Comparison of ENCODE assay signal across 9 cellular contexts in the genomic region with DNA sequence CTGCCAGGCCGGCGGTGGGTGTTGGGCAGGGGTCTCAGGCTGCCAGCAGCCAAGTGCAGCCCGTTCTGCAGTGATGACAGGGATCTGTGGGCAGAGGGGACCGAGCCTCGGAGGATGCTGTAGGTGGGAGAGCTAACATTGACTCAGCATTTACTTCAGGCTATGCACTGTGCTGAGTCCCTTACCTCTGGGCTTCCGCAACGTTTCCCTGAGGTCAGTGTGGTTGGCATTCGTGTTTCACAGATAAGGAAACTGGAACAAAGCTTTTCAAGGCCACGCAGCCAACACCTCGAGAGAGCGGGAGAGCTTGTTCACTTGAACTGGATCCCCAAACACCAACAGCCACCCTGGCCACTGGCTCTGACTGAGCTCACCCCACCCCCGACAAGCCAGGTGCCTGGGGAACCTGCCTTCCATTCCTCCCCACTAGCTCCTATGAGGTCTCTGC. TPM values are rescaled to one million over a fixed set of nuclear protein-coding genes. Genes with fewer than 3 reads are reported as not detected.
A peak's percentile ranks its signal among the peaks of the same experiment; 100 is the strongest.
DNase-seq lines count a peak whose midpoint lies in the region; ATAC-seq, FAIRE-seq and TF ChIP-seq lines count a peak whose summit lies in the region.
"Had no signal": no experiment of that assay in that cellular context is flagged by ENCODE, and none has a peak within 500 bp of the region (broad histone marks: within the 10 kb centered on the region; RNA-seq: fewer than 3 reads in every experiment).

No MANE protein-coding gene starts in this region.

- H3K27me3 ChIP-seq in heart right ventricle: peaks cover 0 to 23% (median 0%) of the 10 kb centered on the region in 7 donors
- H3K27me3 ChIP-seq in small intestine (ENCODE audit: control insufficient read depth in 2 of 2, insufficient read depth in 2 of 2, low read length in 2 of 2): no peaks in the 10 kb centered on the region

- H3K36me3 ChIP-seq in heart right ventricle: no peaks in the 10 kb centered on the region
- H3K36me3 ChIP-seq in small intestine (ENCODE audit: control insufficient read depth in 2 of 2, insufficient read depth in 2 of 2, low read length in 2 of 2): no peaks in the 10 kb centered on the region

- H3K9me3 ChIP-seq in heart right ventricle (no peaks in the 10 kb centered on the region), small intestine (ENCODE audit: control insufficient read depth, low read depth) (no peaks in the 10 kb centered on the region)

- 8 to 11% methylated on average over 12 of the region's 12 CpGs for WGBS in heart right ventricle, 2 donors
- WGBS in small intestine, 3 donors: 9 to 15% (median 13%) methylated on average over 12 of the region's 12 CpGs

- H3K4me3 Mint-ChIP-seq in activated T-cell treated with anti-CD3 and anti-CD28 coated beads, Interleukin-2, amount 50 U/mL, for 24 hours: peak overlapping the region; percentile 75

- H3K4me1 ChIP-seq in heart right ventricle (peaks cover 6 to 23% (median 17%) of the 10 kb centered on the region in 9 donors), small intestine (ENCODE audit: control insufficient read depth in 2 of 2, insufficient read depth in 1 of 2, low read depth in 1 of 2, low read length in 1 of 2) (no peaks in the 10 kb centered on the region)

- ATAC-seq in HG03520 (IDR thresholded peaks at IDR 0.05; ENCODE audit: unreplicated experiment) (peak; percentile 21), heart right ventricle (peak; percentile 18 to 73 (median 41))

- DNase-seq in NCI-H1417 (lab: John Stamatoyannopoulos, UW) (peak in 2 of 3 experiments; percentile 29 to 75), NCI-H1417 treated with DMSO at 0.1 percent for 48 hours (lab: John Stamatoyannopoulos, UW) (no peak), heart right ventricle (no peak), small intestine (no peak), Ammon's horn (ENCODE audit: low spot score) (no peak), D721Med (ENCODE audit: insufficient read length, low spot score) (no peak)
- DNase-seq in activated T-cell treated with anti-CD3 and anti-CD28 coated beads, Interleukin-2, amount 50 U/mL, for 24 hours: no peak

- peak overlapping the region in 7 of 10 donors; percentile 36 to 77 (median 63) for H3K27ac ChIP-seq in heart right ventricle
- H3K27ac ChIP-seq in small intestine (ENCODE audit: low read depth in 1 of 2, low read length in 1 of 2): peak overlapping the region; percentile 8 to 29

- H3K27me3 Mint-ChIP-seq in activated T-cell treated with anti-CD3 and anti-CD28 coated beads, Interleukin-2, amount 50 U/mL, for 24 hours: no peaks in the 10 kb centered on the region

- TF ChIP-seq CTCF in heart right ventricle (IDR thresholded peaks at IDR 0.05): no peak
- no peak for TF ChIP-seq CTCF in D721Med (IDR thresholded peaks at IDR 0.05; ENCODE audit: insufficient read depth, missing control alignments)

- H3K4me1 Mint-ChIP-seq in activated T-cell treated with anti-CD3 and anti-CD28 coated beads, Interleukin-2, amount 50 U/mL, for 24 hours (ENCODE audit: low read depth): peaks cover 18% of the 10 kb centered on the region

- peak overlapping the region in 9 of 10 donors; percentile 50 to 77 (median 59) for H3K4me3 ChIP-seq in heart right ventricle
- H3K4me3 ChIP-seq in small intestine (ENCODE audit: low read depth in 1 of 2, low read length in 2 of 2): peak overlapping the region in 1 of 2 donors; percentile 52

- no peak for FAIRE-seq in small intestine (lab: Jason Lieb, UNC)
- no peak for FAIRE-seq in D721Med (lab: Jason Lieb, UNC)

- intact Hi-C loops in heart right ventricle (cut with DNase I): no loop called here

- H3K9me3 Mint-ChIP-seq in activated T-cell treated with anti-CD3 and anti-CD28 coated beads, Interleukin-2, amount 50 U/mL, for 24 hours: no peaks in the 10 kb centered on the region

- no peaks in the 10 kb centered on the region for H3K36me3 Mint-ChIP-seq in activated T-cell treated with anti-CD3 and anti-CD28 coated beads, Interleukin-2, amount 50 U/mL, for 24 hours (ENCODE audit: low read depth)

- H3K27ac Mint-ChIP-seq in activated T-cell treated with anti-CD3 and anti-CD28 coated beads, Interleukin-2, amount 50 U/mL, for 24 hours: peak overlapping the region; percentile 68

RNA-seq across cellular contexts. Expression of a gene that starts 0.8 kb away (rescaled TPM):
- not detected for total RNA-seq in heart right ventricle
- polyA plus RNA-seq in heart right ventricle: not detected
- polyA plus RNA-seq in small intestine: under 1 TPM in 1 of 3 donors, not detected in 2; 0.04 TPM
- total RNA-seq: subcutaneous adipose tissue had no signal

RNA-seq across cellular contexts. Expression of a gene that starts 27.3 kb away (rescaled TPM):
- not detected for total RNA-seq in heart right ventricle
- polyA plus RNA-seq in heart right ventricle (not detected), small intestine (under 1 TPM in 1 of 3 donors, not detected in 2; 0.45 TPM)
- total RNA-seq: subcutaneous adipose tissue had no signal

Comparison
In these comparisons a context has a peak if more than half of its experiments do, and no peak if none do; other contexts are left out.
1. DNase-seq: peak in NCI-H1417 (2 of 3); none in NCI-H1417 treated with DMSO at 0.1 percent for 48 hours (single experiment), activated T-cell treated with anti-CD3 and anti-CD28 coated beads, Interleukin-2, amount 50 U/mL, for 24 hours (single experiment), heart right ventricle (0 of 2), small intestine (single experiment), Ammon's horn (single experiment) and D721Med (single experiment).